25 cellular contexts compared by ENCODE assay signal in the genomic region with DNA sequence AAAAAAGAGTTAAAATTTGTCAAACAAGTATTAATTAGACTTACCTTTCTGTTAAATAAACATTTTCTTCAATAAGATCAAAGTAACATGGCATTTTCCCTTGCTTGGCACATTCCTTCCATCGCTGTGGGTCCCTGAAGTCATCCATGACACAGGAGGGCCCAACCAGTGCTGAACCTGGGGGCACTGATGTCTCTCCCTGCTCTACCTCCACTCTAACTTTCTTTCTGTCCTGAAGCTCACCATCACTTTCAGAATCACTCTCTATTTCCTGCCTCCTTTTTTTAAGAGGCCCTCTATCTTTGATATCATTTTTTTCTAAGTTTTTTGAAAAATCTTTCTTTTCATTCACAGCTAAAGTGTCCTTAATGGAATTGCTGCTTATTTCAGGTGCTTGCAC. TPM values are rescaled to one million over a fixed set of nuclear protein-coding genes. Genes with fewer than 3 reads are reported as not detected.
DNase-seq lines count a peak whose midpoint lies in the region; ATAC-seq and TF ChIP-seq lines count a peak whose summit lies in the region.
"Had no signal": no experiment of that assay in that cellular context is flagged by ENCODE, and none has a peak within 500 bp of the region (broad histone marks: within the 10 kb centered on the region; RNA-seq: fewer than 3 reads in every experiment).

No MANE protein-coding gene starts in this region.

- no peak overlapping the region for H2AFZ ChIP-seq in smooth muscle cell (ENCODE audit: low read depth)
- H2AFZ ChIP-seq: PC-9 had no signal

- H3K4me3 ChIP-seq in CD4-positive, CD25-positive, alpha-beta regulatory T cell (ENCODE audit: low read depth, low read length), result no peak overlapping the region
- H3K4me3 ChIP-seq in smooth muscle cell (no peak overlapping the region), MG63 (no peak overlapping the region)
- H3K4me3 ChIP-seq: breast epithelium, ovary, PC-9 had no signal

- no peaks in the 10 kb centered on the region for H3F3A ChIP-seq in smooth muscle cell (ENCODE audit: low read depth)

- no peaks in the 10 kb centered on the region for H3K27me3 Mint-ChIP-seq in activated CD4-positive, alpha-beta T cell treated with anti-CD3 and anti-CD28 coated beads, Interleukin-2, amount 10 ng/mL, durations not matched to agents 7 days and 5 days
- H3K27me3 Mint-ChIP-seq in CD4-positive, CD25-positive, alpha-beta regulatory T cell, result no peaks in the 10 kb centered on the region
- no peaks in the 10 kb centered on the region for H3K27me3 Mint-ChIP-seq in T-helper 17 cell
- no peaks in the 10 kb centered on the region for H3K27me3 Mint-ChIP-seq in central memory CD8-positive, alpha-beta T cell

- peaks cover 32% of the 10 kb centered on the region for H3K4me1 Mint-ChIP-seq in activated CD4-positive, alpha-beta T cell treated with anti-CD3 and anti-CD28 coated beads, Interleukin-2, amount 10 ng/mL, durations not matched to agents 7 days and 5 days
- peaks cover 39 to 56% (median 50%) of the 10 kb centered on the region in 4 donors for H3K4me1 Mint-ChIP-seq in CD4-positive, CD25-positive, alpha-beta regulatory T cell
- peaks cover 28% of the 10 kb centered on the region for H3K4me1 Mint-ChIP-seq in T-helper 17 cell
- peaks cover 45% of the 10 kb centered on the region for H3K4me1 Mint-ChIP-seq in central memory CD8-positive, alpha-beta T cell

- peaks cover 32% of the 10 kb centered on the region for H3K4me1 ChIP-seq in CD4-positive, CD25-positive, alpha-beta regulatory T cell (ENCODE audit: control insufficient read depth, insufficient read depth, low read length, poor library complexity, severe bottlenecking)
- no peaks in the 10 kb centered on the region for H3K4me1 ChIP-seq in smooth muscle cell (ENCODE audit: low read depth)
- H3K4me1 ChIP-seq: breast epithelium had no signal

- POLR2A ChIA-PET in activated CD4-positive, alpha-beta T cell treated with anti-CD3 and anti-CD28 coated beads, Interleukin-2, amount 10 ng/mL, durations not matched to agents 7 days and 5 days (lab: Charles Lee), result no interaction called here

- DNase-seq in activated CD4-positive, alpha-beta T cell treated with anti-CD3 and anti-CD28 coated beads, Interleukin-2, amount 10 ng/mL, durations not matched to agents 7 days and 5 days, result no peak
- no peak for DNase-seq in activated CD4-positive, alpha-beta T cell treated with anti-CD3 and anti-CD28 coated beads for 48 hours
- peak in 1 of 3 donors; percentile 44 for DNase-seq in CD4-positive, CD25-positive, alpha-beta regulatory T cell
- DNase-seq in T-helper 17 cell (no peak), NCI-H2029 (lab: John Stamatoyannopoulos, UW) (no peak), smooth muscle cell (lab: John Stamatoyannopoulos, UW; ENCODE audit: unreplicated experiment) (no peak), MG63 (no peak)
- no peak for DNase-seq in central memory CD8-positive, alpha-beta T cell (ENCODE audit: low spot score in 2 of 2)
- DNase-seq: AML-193; DMS53; effector CD8-positive, alpha-beta T cell; islet precursor cell; NCI-H1048; NCI-H1694 treated with DMSO at 0.1 percent for 48 hours; NCI-H526; NK-92 treated with Interleukin-12 subunit alpha and Interleukin-12 subunit beta, amount 100 ng/mL, for 24 hours; ovary; PC-9; Right ventricle myocardium superior; stimulated activated CD8-positive, alpha-beta memory T cell treated with anti-CD3 and anti-CD28 coated beads, Interleukin-4, amount 100 ng/mL, for 48 hours; T-helper 9 cell; trophoblast cell; WERI-Rb-1 had no signal

- H3K36me3 Mint-ChIP-seq in activated CD4-positive, alpha-beta T cell treated with anti-CD3 and anti-CD28 coated beads, Interleukin-2, amount 10 ng/mL, durations not matched to agents 7 days and 5 days (ENCODE audit: low read depth), result peaks cover 68% of the 10 kb centered on the region
- H3K36me3 Mint-ChIP-seq in CD4-positive, CD25-positive, alpha-beta regulatory T cell, result peaks cover 51% of the 10 kb centered on the region
- H3K36me3 Mint-ChIP-seq in T-helper 17 cell (ENCODE audit: low read depth), result peaks cover 13% of the 10 kb centered on the region
- peaks cover 51% of the 10 kb centered on the region for H3K36me3 Mint-ChIP-seq in central memory CD8-positive, alpha-beta T cell (ENCODE audit: insufficient read depth)

- H3K9me3 Mint-ChIP-seq in activated CD4-positive, alpha-beta T cell treated with anti-CD3 and anti-CD28 coated beads, Interleukin-2, amount 10 ng/mL, durations not matched to agents 7 days and 5 days, result peaks cover 7% of the 10 kb centered on the region
- no peaks in the 10 kb centered on the region for H3K9me3 Mint-ChIP-seq in CD4-positive, CD25-positive, alpha-beta regulatory T cell
- H3K9me3 Mint-ChIP-seq in central memory CD8-positive, alpha-beta T cell, result no peaks in the 10 kb centered on the region
- H3K9me3 Mint-ChIP-seq: mesothelial cell of epicardium had no signal

- no peak overlapping the region for H3K9ac ChIP-seq in smooth muscle cell (ENCODE audit: low read depth)

- TF ChIP-seq CTCF in smooth muscle cell (IDR thresholded peaks at IDR 0.05; ENCODE audit: borderline replicate concordance, insufficient read depth, poor library complexity, severe bottlenecking), result no peak

- H4K20me1 ChIP-seq in smooth muscle cell (ENCODE audit: low read depth), result peaks cover 40% of the 10 kb centered on the region

- peaks cover 55% of the 10 kb centered on the region for H3K36me3 ChIP-seq in CD4-positive, CD25-positive, alpha-beta regulatory T cell (ENCODE audit: control insufficient read depth, insufficient read depth, low read length)
- peaks cover 12% of the 10 kb centered on the region for H3K36me3 ChIP-seq in smooth muscle cell (ENCODE audit: low read depth)
- peaks cover 61% of the 10 kb centered on the region for H3K36me3 ChIP-seq in MG63
- H3K36me3 ChIP-seq: breast epithelium, ovary had no signal

- no peak overlapping the region for H3K27ac ChIP-seq in CD4-positive, CD25-positive, alpha-beta regulatory T cell (ENCODE audit: insufficient read depth, low read length, poor library complexity, severe bottlenecking)
- no peak overlapping the region for H3K27ac ChIP-seq in smooth muscle cell (ENCODE audit: low read depth)
- H3K27ac ChIP-seq: breast epithelium, ovary, PC-9, WERI-Rb-1 had no signal

- CTCF ChIA-PET in activated CD4-positive, alpha-beta T cell treated with anti-CD3 and anti-CD28 coated beads, Interleukin-2, amount 10 ng/mL, durations not matched to agents 7 days and 5 days (lab: Charles Lee), result no interaction called here

- H3K27ac Mint-ChIP-seq in activated CD4-positive, alpha-beta T cell treated with anti-CD3 and anti-CD28 coated beads, Interleukin-2, amount 10 ng/mL, durations not matched to agents 7 days and 5 days, result peak overlapping the region; percentile 63
- H3K27ac Mint-ChIP-seq in CD4-positive, CD25-positive, alpha-beta regulatory T cell, result peak overlapping the region; percentile 44 to 80 (median 74)
- peak overlapping the region; percentile 54 for H3K27ac Mint-ChIP-seq in T-helper 17 cell
- H3K27ac Mint-ChIP-seq in central memory CD8-positive, alpha-beta T cell (ENCODE audit: low read depth), result peak overlapping the region; percentile 42
- H3K27ac Mint-ChIP-seq: mesothelial cell of epicardium had no signal

- no peaks in the 10 kb centered on the region for H3K27me3 ChIP-seq in CD4-positive, CD25-positive, alpha-beta regulatory T cell (ENCODE audit: control insufficient read depth, insufficient read depth, low read length)
- H3K27me3 ChIP-seq in smooth muscle cell (ENCODE audit: low read depth), result no peaks in the 10 kb centered on the region
- no peaks in the 10 kb centered on the region for H3K27me3 ChIP-seq in MG63
- H3K27me3 ChIP-seq: breast epithelium, ovary had no signal

- no peak overlapping the region for H3K4me2 ChIP-seq in smooth muscle cell
- H3K4me2 ChIP-seq: PC-9 had no signal

- no peaks in the 10 kb centered on the region for H3K9me3 ChIP-seq in CD4-positive, CD25-positive, alpha-beta regulatory T cell (ENCODE audit: control insufficient read depth in 2 of 2, low read length in 2 of 2)
- no peaks in the 10 kb centered on the region for H3K9me3 ChIP-seq in T-helper 17 cell (ENCODE audit: control insufficient read depth, low read length, poor library complexity, severe bottlenecking)
- H3K9me3 ChIP-seq in smooth muscle cell (replicated peaks; ENCODE audit: low read depth), result no peaks in the 10 kb centered on the region
- no peaks in the 10 kb centered on the region for H3K9me3 ChIP-seq in MG63
- H3K9me3 ChIP-seq: breast epithelium, ovary had no signal

- no peak for ATAC-seq in CD4-positive, CD25-positive, alpha-beta regulatory T cell (ENCODE audit: low read depth in 2 of 2)
- ATAC-seq in T-helper 17 cell, result no peak
- no peak for ATAC-seq in central memory CD8-positive, alpha-beta T cell (replicated peaks; ENCODE audit: extremely low read depth, poor library complexity, severe bottlenecking)

- H3K4me3 Mint-ChIP-seq in activated CD4-positive, alpha-beta T cell treated with anti-CD3 and anti-CD28 coated beads, Interleukin-2, amount 10 ng/mL, durations not matched to agents 7 days and 5 days, result no peak overlapping the region
- peak overlapping the region in 2 of 4 donors; percentile 6 to 13 for H3K4me3 Mint-ChIP-seq in CD4-positive, CD25-positive, alpha-beta regulatory T cell
- peak overlapping the region; percentile 19 for H3K4me3 Mint-ChIP-seq in T-helper 17 cell
- H3K4me3 Mint-ChIP-seq in central memory CD8-positive, alpha-beta T cell, result no peak overlapping the region
- H3K4me3 Mint-ChIP-seq: mesothelial cell of epicardium had no signal

- peaks cover 23% of the 10 kb centered on the region for H3K79me2 ChIP-seq in smooth muscle cell (ENCODE audit: low read depth)

- 100% methylated on average over 1 of the region's 1 CpG for WGBS in smooth muscle cell (ENCODE audit: low lambda C conversion rate)

RNA-seq across cellular contexts. Expression of gene SETD2, which starts 43.8 kb away (rescaled TPM):
- total RNA-seq in activated CD4-positive, alpha-beta T cell treated with anti-CD3 and anti-CD28 coated beads, Interleukin-2, amount 10 ng/mL, durations not matched to agents 7 days and 5 days, result 10 to 100 TPM; 44.4 to 48.3 TPM
- total RNA-seq in CD4-positive, CD25-positive, alpha-beta regulatory T cell, result 93.7 TPM
- 10 to 100 TPM; 10.4 to 12.3 (median 11.1) TPM for polyA plus RNA-seq in CD4-positive, CD25-positive, alpha-beta regulatory T cell
- total RNA-seq in T-helper 17 cell (10 to 100 TPM; 76.1 to 86.9 TPM), smooth muscle cell (28.4 and 31.4 TPM in 2 replicates)
- polyA plus RNA-seq in smooth muscle cell, result 8.3 and 13.1 TPM in 2 replicates
- 8.1 and 13.0 TPM in 2 replicates for total RNA-seq in MG63 (2014; rRNA removed; shearing (Covaris generic); ENCODE audit: low replicate concordance)
